In the genomic region with DNA sequence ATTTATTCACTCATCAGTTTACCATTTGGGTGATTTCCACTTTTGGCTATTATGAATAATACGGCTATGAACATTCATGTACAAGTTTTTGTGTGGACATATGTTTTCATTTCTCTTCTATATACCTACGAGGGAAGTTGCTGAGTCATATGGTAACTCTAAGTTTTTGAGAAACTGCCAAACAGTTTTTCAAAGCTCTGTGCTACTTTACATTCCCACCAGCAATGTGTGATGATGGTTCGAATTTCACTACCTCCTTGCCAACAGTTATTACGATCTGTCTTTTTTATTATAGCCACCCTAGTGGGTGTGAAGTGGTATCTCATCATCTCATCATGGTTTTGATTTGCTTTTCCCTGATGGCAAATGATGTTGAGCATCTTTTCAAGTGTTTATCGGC, we compare ENCODE assay signal across 10 cellular contexts.
DNase-seq lines count a peak whose midpoint lies in the region; ATAC-seq and TF ChIP-seq lines count a peak whose summit lies in the region.
"Had no signal": no experiment of that assay in that cellular context is flagged by ENCODE, and none has a peak within 500 bp of the region (broad histone marks: within the 10 kb centered on the region; RNA-seq: fewer than 3 reads in every experiment).

No MANE protein-coding gene starts in this region.

- TF ChIP-seq CTCF in choroid plexus epithelial cell (conservative IDR thresholded peaks at IDR 0.05; ENCODE audit: low read depth, low read length), result no peak

- H3K4me3 ChIP-seq in choroid plexus epithelial cell (ENCODE audit: low read depth, low read length), result no peak overlapping the region

- DNase-seq in CD1c-positive myeloid dendritic cell (ENCODE audit: extremely low spot score) (peak; percentile 67), NCI-H2029 treated with DMSO at 0.1 percent for 48 hours (lab: John Stamatoyannopoulos, UW) (peak; percentile 77), choroid plexus epithelial cell (ENCODE audit: low read depth) (peak; percentile 93), kidney glomerular epithelial cell (lab: John Stamatoyannopoulos, UW) (no peak)
- DNase-seq in activated naive CD4-positive, alpha-beta T cell (lab: John Stamatoyannopoulos, UW), result no peak
- DNase-seq in stimulated activated naive CD8-positive, alpha-beta T cell treated with anti-CD3 and anti-CD28 coated beads, Interleukin-15, Interleukin-2, amounts not matched to agents 100 U/mL and 50 U/mL, for 24 hours, result no peak
- DNase-seq: activated naive CD8-positive, alpha-beta T cell treated with anti-CD3 and anti-CD28 coated beads, Interleukin-2, amount 10 ng/mL, durations not matched to agents 7 days and 5 days; WERI-Rb-1 had no signal

- peak; percentile 63 for ATAC-seq in GM21528 (IDR thresholded peaks at IDR 0.05; ENCODE audit: low FRiP score, unreplicated experiment)
- ATAC-seq in GM18498 (IDR thresholded peaks at IDR 0.05; ENCODE audit: unreplicated experiment), result no peak
- ATAC-seq in stimulated activated naive CD8-positive, alpha-beta T cell treated with anti-CD3 and anti-CD28 coated beads, Interleukin-15, Interleukin-2, amounts not matched to agents 100 U/mL and 50 U/mL, for 24 hours, result no peak

Comparison
In these comparisons a context has a peak if more than half of its experiments do, and no peak if none do; other contexts are left out.
1. DNase-seq: peak in CD1c-positive myeloid dendritic cell (single experiment), NCI-H2029 treated with DMSO at 0.1 percent for 48 hours (single experiment) and choroid plexus epithelial cell (single experiment); none in activated naive CD4-positive, alpha-beta T cell (0 of 4), kidney glomerular epithelial cell (single experiment) and stimulated activated naive CD8-positive, alpha-beta T cell treated with anti-CD3 and anti-CD28 coated beads, Interleukin-15, Interleukin-2, amounts not matched to agents 100 U/mL and 50 U/mL, for 24 hours (single experiment).